2 cellular contexts compared by ENCODE assay signal in genomic region chr12:42291680-42292079, GRCh38.
TF ChIP-seq lines count a peak whose summit lies in the region.

No MANE protein-coding gene starts in this region.

TF ChIP-seq in GM23338, 12 proteins besides CTCF, POLR2A, EP300 and RAD21:
- no peak for TF ChIP-seq ZNF462 (CRISPR knock-in tag; IDR thresholded peaks at IDR 0.05)
- TF ChIP-seq POLR2AphosphoS5 (IDR thresholded peaks at IDR 0.05; ENCODE audit: low read depth) = no peak
- TF ChIP-seq NANOG (IDR thresholded peaks at IDR 0.05; ENCODE audit: borderline replicate concordance) = no peak
- no peak for TF ChIP-seq ETS1 (IDR thresholded peaks at IDR 0.05)
- TF ChIP-seq JUNB (IDR thresholded peaks at IDR 0.05; ENCODE audit: unreplicated experiment) = no peak
- TF ChIP-seq STAT1 (IDR thresholded peaks at IDR 0.05; ENCODE audit: unreplicated experiment) = no peak
- no peak for TF ChIP-seq ZNF114 (CRISPR knock-in tag; IDR thresholded peaks at IDR 0.05)
- TF ChIP-seq EZH2 (IDR thresholded peaks at IDR 0.05; ENCODE audit: low read depth, unreplicated experiment) = no peak
- no peak for TF ChIP-seq EZH2phosphoT487 (IDR thresholded peaks at IDR 0.05; ENCODE audit: unreplicated experiment)
- no peak for TF ChIP-seq REST (IDR thresholded peaks at IDR 0.05; ENCODE audit: unreplicated experiment)

TF ChIP-seq in SK-N-SH, 30 proteins besides CTCF, POLR2A, EP300 and RAD21:
- TF ChIP-seq ELF1 (IDR thresholded peaks at IDR 0.05) = no peak
- no peak for TF ChIP-seq RFX5 (IDR thresholded peaks at IDR 0.05; ENCODE audit: low read length)
- no peak for TF ChIP-seq TEAD4 (IDR thresholded peaks at IDR 0.05; ENCODE audit: borderline replicate concordance, insufficient read depth)
- TF ChIP-seq RCOR1 (IDR thresholded peaks at IDR 0.05; ENCODE audit: low read length) = no peak
- TF ChIP-seq GABPA (IDR thresholded peaks at IDR 0.05; ENCODE audit: low read depth) = no peak
- no peak for TF ChIP-seq MXI1 (IDR thresholded peaks at IDR 0.05; ENCODE audit: low read depth, low read length)
- no peak for TF ChIP-seq USF1 (IDR thresholded peaks at IDR 0.05; ENCODE audit: borderline replicate concordance, low read depth)
- TF ChIP-seq PBX3 (IDR thresholded peaks at IDR 0.05) = peak; percentile 41; the same call in 1 of the 2 replicates
- no peak for TF ChIP-seq YY1 (IDR thresholded peaks at IDR 0.05; ENCODE audit: low read depth)
- TF ChIP-seq NFIC (IDR thresholded peaks at IDR 0.05; ENCODE audit: borderline replicate concordance) = no peak
- no peak for TF ChIP-seq EZH2phosphoT487 (IDR thresholded peaks at IDR 0.05; ENCODE audit: borderline replicate concordance, low read depth)
- peak; percentile 57 for TF ChIP-seq GATA2 (CRISPR knock-in tag; IDR thresholded peaks at IDR 0.05)
- no peak for TF ChIP-seq CHD2 (IDR thresholded peaks at IDR 0.05; ENCODE audit: low read length, partially characterized antibody)
- TF ChIP-seq TAF1 (IDR thresholded peaks at IDR 0.05; ENCODE audit: borderline replicate concordance, low read depth, low read length) = no peak
- TF ChIP-seq USF2 (IDR thresholded peaks at IDR 0.05; ENCODE audit: borderline replicate concordance, low read depth, low read length) = no peak
- no peak for TF ChIP-seq FOXJ3 (CRISPR knock-in tag; IDR thresholded peaks at IDR 0.05)
- TF ChIP-seq NRF1 (IDR thresholded peaks at IDR 0.05; ENCODE audit: low read depth, low read length) = no peak
- no peak for TF ChIP-seq SMC3 (IDR thresholded peaks at IDR 0.05; ENCODE audit: low read depth, low read length)
- TF ChIP-seq MEF2A (IDR thresholded peaks at IDR 0.05; ENCODE audit: borderline replicate concordance, low read depth) = no peak
- TF ChIP-seq REST (IDR thresholded peaks at IDR 0.05; ENCODE audit: low read depth, low read length) = no peak
- 0 out of 2 replicates have a peak, but pooled peaks have one; percentile 13 for TF ChIP-seq TCF12 (IDR thresholded peaks at IDR 0.05)
- TF ChIP-seq FOXM1 (IDR thresholded peaks at IDR 0.05; ENCODE audit: low read depth) = no peak
- TF ChIP-seq RXRA (IDR thresholded peaks at IDR 0.05; ENCODE audit: borderline replicate concordance, low read depth) = no peak
- no peak for TF ChIP-seq MAX (IDR thresholded peaks at IDR 0.05; ENCODE audit: low read depth)
- no peak for TF ChIP-seq ZBTB33 (IDR thresholded peaks at IDR 0.05; ENCODE audit: borderline replicate concordance, low read depth)
- TF ChIP-seq SIN3A (IDR thresholded peaks at IDR 0.05; ENCODE audit: borderline replicate concordance, low read depth, low read length) = no peak
- TF ChIP-seq IRF3 (IDR thresholded peaks at IDR 0.05; ENCODE audit: low read depth, low read length) = no peak
- TF ChIP-seq FOSL2 (IDR thresholded peaks at IDR 0.05; ENCODE audit: borderline replicate concordance, low read depth) = no peak
- TF ChIP-seq JUND (IDR thresholded peaks at IDR 0.05) = peak; percentile 31
- TF ChIP-seq POLR2AphosphoS5 (IDR thresholded peaks at IDR 0.05; ENCODE audit: low read depth, low read length) = no peak
